Comparison of ENCODE assay signal across 10 cellular contexts in genomic region chr22:49372530-49373288, GRCh38.
A peak's percentile ranks its signal among the peaks of the same experiment; 100 is the strongest.
DNase-seq lines count a peak whose midpoint lies in the region; ATAC-seq lines count a peak whose summit lies in the region.
"Had no signal": no experiment of that assay in that cellular context is flagged by ENCODE, and none has a peak within 500 bp of the region (broad histone marks: within the 10 kb centered on the region; RNA-seq: fewer than 3 reads in every experiment).

No MANE protein-coding gene starts in this region.

- H3K79me2 ChIP-seq in trophoblast cell (ENCODE audit: control insufficient read depth, insufficient read depth, low read length, poor library complexity): no peaks in the 10 kb centered on the region

- no peak overlapping the region for H4K91ac ChIP-seq in trophoblast cell (ENCODE audit: low read depth, low read length)

- no peaks in the 10 kb centered on the region for H3K36me3 ChIP-seq in trophoblast cell (ENCODE audit: control insufficient read depth in 1 of 2, insufficient read depth in 2 of 2, low read length in 2 of 2)
- H3K36me3 ChIP-seq: ascending aorta had no signal

- no peaks in the 10 kb centered on the region for H3K9me3 Mint-ChIP-seq in activated naive CD8-positive, alpha-beta T cell treated with anti-CD3 and anti-CD28 coated beads for 36 hours
- H3K9me3 Mint-ChIP-seq in activated naive CD4-positive, alpha-beta T cell treated with anti-CD3 and anti-CD28 coated beads, Interleukin-2, amount 50 U/mL, for 72 hours: no peaks in the 10 kb centered on the region

- peak overlapping the region; percentile 16 for H3K14ac ChIP-seq in trophoblast cell (ENCODE audit: low read length)

- peaks cover 28% of the 10 kb centered on the region for H3K27me3 Mint-ChIP-seq in activated naive CD8-positive, alpha-beta T cell treated with anti-CD3 and anti-CD28 coated beads for 36 hours

- H2AFZ ChIP-seq in trophoblast cell (ENCODE audit: insufficient read depth, low read length, poor library complexity): no peak overlapping the region

- no peak overlapping the region for H3K27ac Mint-ChIP-seq in activated naive CD8-positive, alpha-beta T cell treated with anti-CD3 and anti-CD28 coated beads for 36 hours
- no peak overlapping the region for H3K27ac Mint-ChIP-seq in activated naive CD4-positive, alpha-beta T cell treated with anti-CD3 and anti-CD28 coated beads, Interleukin-2, amount 50 U/mL, for 72 hours

- peaks cover 4% of the 10 kb centered on the region for H3K79me1 ChIP-seq in trophoblast cell (ENCODE audit: low read length)

- H3K4me1 ChIP-seq in trophoblast cell (ENCODE audit: control insufficient read depth in 1 of 2, insufficient read depth in 2 of 2, low read length in 2 of 2): peaks cover 4 to 9% of the 10 kb centered on the region in 2 experiments
- H3K4me1 ChIP-seq: ascending aorta had no signal

- H3K23ac ChIP-seq in trophoblast cell (ENCODE audit: low read length): no peak overlapping the region

- no peak overlapping the region for H3K18ac ChIP-seq in trophoblast cell (ENCODE audit: low read length)

- H2AK5ac ChIP-seq in trophoblast cell (ENCODE audit: low read length): no peak overlapping the region

- H3K4me3 Mint-ChIP-seq in activated naive CD8-positive, alpha-beta T cell treated with anti-CD3 and anti-CD28 coated beads for 36 hours: no peak overlapping the region

- H3K4me1 Mint-ChIP-seq in activated naive CD8-positive, alpha-beta T cell treated with anti-CD3 and anti-CD28 coated beads for 36 hours: no peaks in the 10 kb centered on the region

- H4K12ac ChIP-seq in trophoblast cell (ENCODE audit: low read depth, low read length): no peak overlapping the region

- WGBS in trophoblast cell (ENCODE audit: extremely low coverage, insufficient coverage, insufficient read length): no CpG with 5 or more reads among the region's 20 CpGs

- H3K4me2 ChIP-seq in trophoblast cell (ENCODE audit: low read length): no peak overlapping the region

- H3K9me3 ChIP-seq in trophoblast cell (ENCODE audit: insufficient read depth, low read depth, low read length): peaks cover under 1% of the 10 kb centered on the region
- H3K9me3 ChIP-seq: ascending aorta had no signal

- H3K27me3 ChIP-seq in trophoblast cell (ENCODE audit: insufficient read depth, low read length): no peaks in the 10 kb centered on the region
- H3K27me3 ChIP-seq: ascending aorta had no signal

- ATAC-seq in activated naive CD4-positive, alpha-beta T cell treated with anti-CD3 and anti-CD28 coated beads, Interleukin-2, amount 50 U/mL, for 72 hours: no peak
- ATAC-seq: left colon had no signal

- H2BK12ac ChIP-seq in trophoblast cell (ENCODE audit: low read length): no peak overlapping the region

- peak overlapping the region; percentile 30 for H4K8ac ChIP-seq in trophoblast cell (ENCODE audit: low read depth, low read length)

- no peak overlapping the region for H3K9ac ChIP-seq in trophoblast cell (ENCODE audit: low read length)

- DNase-seq in Daoy (ENCODE audit: low read depth) (peak; percentile 91), NCI-H510A treated with DMSO at 0.1 percent for 48 hours (lab: John Stamatoyannopoulos, UW) (peak; percentile 78), dermis microvascular lymphatic vessel endothelial cell (ENCODE audit: low read depth in 2 of 2) (peak; percentile 9 to 45), trophoblast cell (no peak), NCI-H1436 (lab: John Stamatoyannopoulos, UW) (no peak), NCI-H1105 treated with DMSO at 0.1 percent for 48 hours (lab: John Stamatoyannopoulos, UW) (no peak)
- DNase-seq in activated naive CD8-positive, alpha-beta T cell treated with anti-CD3 and anti-CD28 coated beads for 36 hours: no peak
- no peak for DNase-seq in activated naive CD4-positive, alpha-beta T cell treated with anti-CD3 and anti-CD28 coated beads, Interleukin-2, amount 50 U/mL, for 72 hours (ENCODE audit: low spot score in 2 of 2)
- DNase-seq: left colon had no signal

- H3K4me3 ChIP-seq in trophoblast cell (ENCODE audit: low read depth, low read length): no peak overlapping the region
- H3K4me3 ChIP-seq: ascending aorta had no signal

- no peak overlapping the region for H3K4ac ChIP-seq in trophoblast cell (ENCODE audit: low read depth, low read length)

- no peak overlapping the region for H2BK5ac ChIP-seq in trophoblast cell (ENCODE audit: low read depth, low read length, poor library complexity)

- no peaks in the 10 kb centered on the region for H3K36me3 Mint-ChIP-seq in activated naive CD8-positive, alpha-beta T cell treated with anti-CD3 and anti-CD28 coated beads for 36 hours
- H3K36me3 Mint-ChIP-seq in activated naive CD4-positive, alpha-beta T cell treated with anti-CD3 and anti-CD28 coated beads, Interleukin-2, amount 50 U/mL, for 72 hours: no peaks in the 10 kb centered on the region

- no peak overlapping the region for H2BK120ac ChIP-seq in trophoblast cell (ENCODE audit: insufficient read depth, low read length, poor library complexity)

- no peak overlapping the region for H3K27ac ChIP-seq in trophoblast cell (ENCODE audit: low read depth, low read length)
- H3K27ac ChIP-seq: ascending aorta had no signal

Comparison
In these comparisons a context has a peak if more than half of its experiments do, and no peak if none do; other contexts are left out.
1. DNase-seq: peak in Daoy (single experiment), NCI-H510A treated with DMSO at 0.1 percent for 48 hours (single experiment) and dermis microvascular lymphatic vessel endothelial cell (2 of 2); none in trophoblast cell (0 of 2), NCI-H1436 (single experiment), NCI-H1105 treated with DMSO at 0.1 percent for 48 hours (single experiment), activated naive CD8-positive, alpha-beta T cell treated with anti-CD3 and anti-CD28 coated beads for 36 hours (single experiment) and activated naive CD4-positive, alpha-beta T cell treated with anti-CD3 and anti-CD28 coated beads, Interleukin-2, amount 50 U/mL, for 72 hours (0 of 2).